24 cellular contexts compared by ENCODE assay signal in genomic region chr15:70632079-70632850, GRCh38.
DNase-seq lines count a peak whose midpoint lies in the region; ATAC-seq, FAIRE-seq and TF ChIP-seq lines count a peak whose summit lies in the region.
"Had no signal": no experiment of that assay in that cellular context is flagged by ENCODE, and none has a peak within 500 bp of the region (broad histone marks: within the 10 kb centered on the region; RNA-seq: fewer than 3 reads in every experiment).

No MANE protein-coding gene starts in this region.

- H3K4me3 ChIP-seq in fibroblast of mammary gland (ENCODE audit: control insufficient read depth, low read depth, low read length), result no peak overlapping the region
- H3K4me3 ChIP-seq: heart right ventricle, thyroid gland had no signal

- POLR2A ChIA-PET in activated CD4-positive, alpha-beta T cell treated with anti-CD3 and anti-CD28 coated beads for 36 hours (lab: Charles Lee), result no interaction called here

- no peak for TF ChIP-seq CTCF in fibroblast of mammary gland (conservative IDR thresholded peaks at IDR 0.05; ENCODE audit: control insufficient read depth, insufficient read depth, low read depth, low read length)

- peak; percentile 99 for FAIRE-seq in urothelium cell line (lab: Jason Lieb, UNC)

- no peak for DNase-seq in activated CD4-positive, alpha-beta T cell treated with anti-CD3 and anti-CD28 coated beads for 36 hours
- DNase-seq in activated CD4-positive, alpha-beta T cell treated with anti-CD3 and anti-CD28 coated beads, Interleukin-2, amount 50 U/mL, for 48 hours, result no peak
- DNase-seq in RKO (ENCODE audit: low spot score) (peak; percentile 49), fibroblast of mammary gland (ENCODE audit: low read depth) (peak; percentile 39), urothelium cell line (ENCODE audit: low spot score) (no peak), NCI-H82 (lab: John Stamatoyannopoulos, UW) (no peak), SW480 (ENCODE audit: low spot score) (no peak)
- no peak for DNase-seq in stimulated activated CD4-positive, alpha-beta T cell treated with anti-CD3 and anti-CD28 coated beads, Interleukin-15, amount 100 ng/mL, for 24 hours
- DNase-seq: activated CD4-positive, CD25-positive, alpha-beta regulatory T cell treated with anti-CD3 and anti-CD28 coated beads, Interleukin-2, amount 50 U/mL, for 72 hours; activated naive CD8-positive, alpha-beta T cell treated with anti-CD3 and anti-CD28 coated beads, Interleukin-2, amount 50 U/mL, for 24 hours; dorsolateral prefrontal cortex; heart right ventricle; islet precursor cell; naive thymus-derived CD8-positive, alpha-beta T cell; NCI-H1092 treated with DMSO at 0.1 percent for 48 hours; NCI-H2107; NCI-H524 treated with DMSO at 0.1 percent for 48 hours; stimulated activated CD4-positive, alpha-beta T cell treated with anti-CD3 and anti-CD28 coated beads, Interleukin-12 subunit alpha, Interleukin-12 subunit beta, amount 100 ng/mL, for 4 hours; T-helper 2 cell; thyroid gland had no signal

- H3K27me3 Mint-ChIP-seq in activated CD4-positive, alpha-beta T cell treated with anti-CD3 and anti-CD28 coated beads for 36 hours, result peaks cover 8% of the 10 kb centered on the region

- H3K4me3 Mint-ChIP-seq in activated CD4-positive, alpha-beta T cell treated with anti-CD3 and anti-CD28 coated beads for 36 hours, result no peak overlapping the region
- H3K4me3 Mint-ChIP-seq: activated naive CD8-positive, alpha-beta T cell treated with anti-CD3 and anti-CD28 coated beads, Interleukin-2, amount 50 U/mL, for 24 hours; activated T-helper 17 cell treated with anti-CD3 and anti-CD28 coated beads, Interleukin-2, amount 50 U/mL, for 72 hours; memory B cell; naive thymus-derived CD8-positive, alpha-beta T cell; stimulated activated memory B cell treated with anti-CD40 and anti-IgM and Interleukin-4, amounts not matched to agents 10 μg/mL and 1 μg/mL and 100 μg/mL, for 72 hours had no signal

- H3K4me1 Mint-ChIP-seq in activated CD4-positive, alpha-beta T cell treated with anti-CD3 and anti-CD28 coated beads for 36 hours, result peaks cover 12% of the 10 kb centered on the region
- H3K4me1 Mint-ChIP-seq: activated T-helper 17 cell treated with anti-CD3 and anti-CD28 coated beads, Interleukin-2, amount 50 U/mL, for 72 hours had no signal

- no peak overlapping the region for H3K27ac Mint-ChIP-seq in activated CD4-positive, alpha-beta T cell treated with anti-CD3 and anti-CD28 coated beads for 36 hours
- H3K27ac Mint-ChIP-seq: activated naive CD8-positive, alpha-beta T cell treated with anti-CD3 and anti-CD28 coated beads, Interleukin-2, amount 50 U/mL, for 24 hours; activated T-helper 17 cell treated with anti-CD3 and anti-CD28 coated beads, Interleukin-2, amount 50 U/mL, for 72 hours; memory B cell; stimulated activated memory B cell treated with anti-CD40 and anti-IgM and Interleukin-4, amounts not matched to agents 10 μg/mL and 1 μg/mL and 100 μg/mL, for 72 hours had no signal

- H3K36me3 Mint-ChIP-seq in activated CD4-positive, alpha-beta T cell treated with anti-CD3 and anti-CD28 coated beads for 36 hours (ENCODE audit: low read depth), result no peaks in the 10 kb centered on the region
- H3K36me3 Mint-ChIP-seq: IgD-negative memory B cell; memory B cell; naive thymus-derived CD8-positive, alpha-beta T cell; stimulated activated memory B cell treated with anti-CD40 and anti-IgM and Interleukin-4, amounts not matched to agents 10 μg/mL and 1 μg/mL and 100 μg/mL, for 72 hours had no signal

- no peaks in the 10 kb centered on the region for H3K9me3 Mint-ChIP-seq in activated CD4-positive, alpha-beta T cell treated with anti-CD3 and anti-CD28 coated beads for 36 hours (ENCODE audit: low read depth)
- H3K9me3 Mint-ChIP-seq: activated naive CD8-positive, alpha-beta T cell treated with anti-CD3 and anti-CD28 coated beads, Interleukin-2, amount 50 U/mL, for 24 hours; activated T-helper 17 cell treated with anti-CD3 and anti-CD28 coated beads, Interleukin-2, amount 50 U/mL, for 72 hours; IgD-negative memory B cell; memory B cell; naive thymus-derived CD8-positive, alpha-beta T cell; stimulated activated memory B cell treated with anti-CD40 and anti-IgM and Interleukin-4, amounts not matched to agents 10 μg/mL and 1 μg/mL and 100 μg/mL, for 72 hours had no signal

- peak; percentile 39 for ATAC-seq in activated CD4-positive, alpha-beta T cell treated with anti-CD3 and anti-CD28 coated beads for 36 hours
- ATAC-seq: activated naive CD8-positive, alpha-beta T cell treated with anti-CD3 and anti-CD28 coated beads, Interleukin-2, amount 50 U/mL, for 24 hours; activated T-helper 17 cell treated with anti-CD3 and anti-CD28 coated beads, Interleukin-2, amount 50 U/mL, for 72 hours; naive thymus-derived CD8-positive, alpha-beta T cell; stimulated activated memory B cell treated with anti-CD40 and anti-IgM and Interleukin-4, amounts not matched to agents 10 μg/mL and 1 μg/mL and 100 μg/mL, for 72 hours had no signal

- CTCF ChIA-PET in activated CD4-positive, alpha-beta T cell treated with anti-CD3 and anti-CD28 coated beads for 36 hours (lab: Charles Lee), result interaction anchor here (1.7 kb wide), 1 partner anchor 11 kb away, joined by 5 read pairs; no protein-coding TSS in a partner anchor

- intact Hi-C loops in activated CD4-positive, alpha-beta T cell treated with anti-CD3 and anti-CD28 coated beads for 36 hours (cut with DNase I, micrococcal nuclease), result no loop called here

Comparison
In these comparisons a context has a peak if more than half of its experiments do, and no peak if none do; other contexts are left out.
1. DNase-seq: peak in RKO (single experiment) and fibroblast of mammary gland (single experiment); none in activated CD4-positive, alpha-beta T cell treated with anti-CD3 and anti-CD28 coated beads for 36 hours (single experiment), activated CD4-positive, alpha-beta T cell treated with anti-CD3 and anti-CD28 coated beads, Interleukin-2, amount 50 U/mL, for 48 hours (0 of 2), urothelium cell line (single experiment), NCI-H82 (single experiment), SW480 (single experiment) and stimulated activated CD4-positive, alpha-beta T cell treated with anti-CD3 and anti-CD28 coated beads, Interleukin-15, amount 100 ng/mL, for 24 hours (single experiment).